ENCODE assay signal across 8 cellular contexts in the genomic region with DNA sequence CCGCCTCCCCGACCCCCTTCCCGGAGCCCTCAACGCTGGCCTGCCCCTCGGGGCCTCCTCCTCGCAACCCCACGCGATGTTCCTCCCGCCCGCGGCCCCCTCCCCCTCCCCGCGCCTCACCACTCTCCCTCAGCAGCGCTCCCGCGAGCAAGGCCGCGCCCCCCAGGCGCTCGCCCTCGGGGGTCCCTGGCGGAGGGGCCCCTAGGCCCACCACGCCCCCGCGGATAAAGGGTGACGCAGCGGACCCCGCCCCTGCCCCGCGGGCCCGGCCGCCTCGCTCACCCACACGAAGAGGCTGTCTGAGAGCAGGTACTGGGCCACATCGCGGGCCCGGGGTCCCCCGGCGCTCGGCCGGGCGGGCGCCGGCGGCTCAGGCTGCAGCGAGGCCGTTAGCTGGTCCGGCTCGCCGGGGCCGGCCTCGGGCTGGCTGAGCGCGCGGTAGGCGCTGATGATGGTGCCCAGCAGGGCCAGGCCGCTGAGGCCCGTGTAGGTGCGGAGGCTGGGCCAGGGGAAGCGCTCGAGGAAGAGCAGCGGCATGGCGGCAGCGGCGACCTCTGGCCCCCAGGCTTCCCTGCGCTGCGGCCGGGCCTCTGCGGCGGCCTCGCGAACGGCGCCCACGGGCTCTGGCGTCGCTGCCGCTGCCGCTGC. TPM values are rescaled to one million over a fixed set of nuclear protein-coding genes. Genes with fewer than 3 reads are reported as not detected.
DNase-seq lines count a peak whose midpoint lies in the region; ATAC-seq, FAIRE-seq and TF ChIP-seq lines count a peak whose summit lies in the region.

No MANE protein-coding gene starts in this region.

- POLR2A ChIA-PET in IMR-90 (lab: Charles Lee; ENCODE audit: unreplicated experiment) = no interaction called here
- POLR2A ChIA-PET in activated CD4-positive, alpha-beta memory T cell treated with anti-CD3 and anti-CD28 coated beads for 36 hours (lab: Charles Lee) = no interaction called here

- no peak overlapping the region for H2BK15ac ChIP-seq in IMR-90 (ENCODE audit: low read depth, low read length)

- H3K4me1 Mint-ChIP-seq in activated CD4-positive, alpha-beta memory T cell treated with anti-CD3 and anti-CD28 coated beads for 36 hours (ENCODE audit: low read depth) = peaks cover 63% of the 10 kb centered on the region
- peaks cover 24% of the 10 kb centered on the region for H3K4me1 Mint-ChIP-seq in endothelial cell (ENCODE audit: unreplicated experiment)

- intact Hi-C loops in IMR-90 (cut with micrococcal nuclease) = loop anchor here (1.0 to 2.0 kb wide), 2 partner anchors 68 to 93 kb away; no protein-coding TSS in a partner anchor
- intact Hi-C loops in activated CD4-positive, alpha-beta memory T cell treated with anti-CD3 and anti-CD28 coated beads for 36 hours (cut with micrococcal nuclease) = loop anchor here (1.0 kb wide), 2 partner anchors 26 to 68 kb away; a partner anchor contains a TSS

- peak overlapping the region; percentile 59 for H2BK5ac ChIP-seq in IMR-90 (ENCODE audit: low read depth, low read length, poor library complexity, severe bottlenecking)

- H3K4me3 ChIP-seq in IMR-90 (ENCODE audit: insufficient read depth, low read depth, low read length) (peak overlapping the region; percentile 93), stomach smooth muscle (ENCODE audit: low read length in 2 of 2) (peak overlapping the region; percentile 79 to 80)

- H3K4me1 ChIP-seq in IMR-90 (ENCODE audit: control insufficient read depth, insufficient read depth, low read length) (peaks cover 11% of the 10 kb centered on the region), stomach smooth muscle (ENCODE audit: control insufficient read depth, insufficient read depth, low read length) (peaks cover 17% of the 10 kb centered on the region)

- H4K20me1 ChIP-seq in IMR-90 (ENCODE audit: insufficient read depth, low read length) = peaks cover 39% of the 10 kb centered on the region

- H4K8ac ChIP-seq in IMR-90 (ENCODE audit: low read depth in 2 of 2, low read length in 2 of 2) = 0 out of 4 replicates have a peak overlapping the region, but pooled peaks of 1 of the 2 experiments have one; percentile 13

- peak overlapping the region; percentile 92 for H2AK9ac ChIP-seq in IMR-90 (replicated peaks; ENCODE audit: low read depth, low read length, poor library complexity)

- BruUV-seq in IMR-90 (replicated peaks; lab: Mats Ljungman, UMichigan) = no TSS peak

- no peak overlapping the region for H2AK5ac ChIP-seq in IMR-90 (ENCODE audit: low read depth, low read length)

- TF ChIP-seq CTCF in IMR-90 (conservative IDR thresholded peaks at IDR 0.05; ENCODE audit: low read depth, low read length) (no peak), endothelial cell (IDR thresholded peaks at IDR 0.05; ENCODE audit: unreplicated experiment) (no peak)

- H3K56ac ChIP-seq in IMR-90 (ENCODE audit: extremely low read depth, insufficient read depth, low read length) = no peak overlapping the region

- no peak; the same call in 1 of the 2 replicates for TF ChIP-seq POLR2A in IMR-90 (IDR thresholded peaks at IDR 0.05; ENCODE audit: low read depth, low read length)

- no peak overlapping the region for H2BK120ac ChIP-seq in IMR-90 (ENCODE audit: low read depth, low read length)

- H3K36me3 ChIP-seq in IMR-90 (ENCODE audit: control insufficient read depth, insufficient read depth, low read length) (peaks cover 4% of the 10 kb centered on the region; the same call in 1 of the 2 replicates), stomach smooth muscle (ENCODE audit: control insufficient read depth in 2 of 2, insufficient read depth in 2 of 2, low read length in 2 of 2) (peaks cover 0 to 3% of the 10 kb centered on the region in 2 donors)

- no peaks in the 10 kb centered on the region for H3K27me3 ChIP-seq in IMR-90 (ENCODE audit: control insufficient read depth, insufficient read depth, low read length)
- H3K27me3 ChIP-seq in stomach smooth muscle (ENCODE audit: control insufficient read depth in 1 of 2, insufficient read depth in 2 of 2, low read length in 2 of 2) = no peaks in the 10 kb centered on the region

- H2BK20ac ChIP-seq in IMR-90 (ENCODE audit: low read depth, low read length) = no peak overlapping the region

- H3K4me2 ChIP-seq in IMR-90 (ENCODE audit: low read depth, low read length) = peak overlapping the region; percentile 54

- H3K4me3 Mint-ChIP-seq in activated CD4-positive, alpha-beta memory T cell treated with anti-CD3 and anti-CD28 coated beads for 36 hours = peak overlapping the region; percentile 89
- peak overlapping the region; percentile 99 for H3K4me3 Mint-ChIP-seq in endothelial cell (ENCODE audit: unreplicated experiment)

- no peaks in the 10 kb centered on the region for H3K36me3 Mint-ChIP-seq in activated CD4-positive, alpha-beta memory T cell treated with anti-CD3 and anti-CD28 coated beads for 36 hours
- peaks cover 3% of the 10 kb centered on the region for H3K36me3 Mint-ChIP-seq in endothelial cell (ENCODE audit: low read depth, unreplicated experiment)

- no peaks in the 10 kb centered on the region for H3K27me3 Mint-ChIP-seq in activated CD4-positive, alpha-beta memory T cell treated with anti-CD3 and anti-CD28 coated beads for 36 hours
- H3K27me3 Mint-ChIP-seq in endothelial cell (ENCODE audit: unreplicated experiment) = no peaks in the 10 kb centered on the region

- no peak overlapping the region for H3K18ac ChIP-seq in IMR-90 (ENCODE audit: low read depth, low read length)

- no peaks in the 10 kb centered on the region for H3K9me3 Mint-ChIP-seq in activated CD4-positive, alpha-beta memory T cell treated with anti-CD3 and anti-CD28 coated beads for 36 hours
- H3K9me3 Mint-ChIP-seq in endothelial cell (ENCODE audit: unreplicated experiment) = no peaks in the 10 kb centered on the region

- H3K9ac ChIP-seq in IMR-90 (ENCODE audit: low read depth, low read length) (peak overlapping the region; percentile 94), stomach smooth muscle (ENCODE audit: low read length in 2 of 2) (peak overlapping the region; percentile 76 to 77)

- TF ChIP-seq RAD21 in IMR-90 (IDR thresholded peaks at IDR 0.05; ENCODE audit: low read length) = no peak

- H3K27ac ChIP-seq in IMR-90 (ENCODE audit: insufficient read depth, low read length) (peak overlapping the region; percentile 84), stomach smooth muscle (ENCODE audit: low read length) (peak overlapping the region; percentile 72)

- CTCF ChIA-PET in IMR-90 (lab: Yijun Ruan, JAX) = no interaction called here
- CTCF ChIA-PET in activated CD4-positive, alpha-beta memory T cell treated with anti-CD3 and anti-CD28 coated beads for 36 hours (lab: Charles Lee) = interaction anchor here (1.5 kb wide), 1 partner anchor 68 kb away, joined by 3 read pairs; no protein-coding TSS in a partner anchor

- DNase-seq in COLO668 (lab: John Stamatoyannopoulos, UW; ENCODE audit: unreplicated experiment) = peak; percentile 29
- no peak for DNase-seq in IMR-90
- DNase-seq in activated CD4-positive, alpha-beta memory T cell treated with anti-CD3 and anti-CD28 coated beads for 36 hours = peak; percentile 45
- no peak for DNase-seq in endothelial cell (ENCODE audit: low spot score)
- DNase-seq in myocyte (ENCODE audit: low read depth) = peak; percentile 25
- no peak for DNase-seq in urothelium cell line (ENCODE audit: low spot score)

- peak overlapping the region; percentile 80 for H2AFZ ChIP-seq in IMR-90 (replicated peaks; ENCODE audit: low read length, poor library complexity)

- peaks cover 15% of the 10 kb centered on the region for H3K9me1 ChIP-seq in IMR-90 (ENCODE audit: insufficient read depth, low read length)

- H3K23ac ChIP-seq in IMR-90 (ENCODE audit: low read depth, low read length) = no peak overlapping the region; the same call in 1 of the 2 replicates

- dilution Hi-C loops in IMR-90 (cut with HindIII; ENCODE audit: low sequenced_read_pairs, unreplicated experiment) = no loop called here

- peak; percentile 33 for ATAC-seq in GM21528 (IDR thresholded peaks at IDR 0.05; ENCODE audit: low FRiP score, unreplicated experiment)
- peak; percentile 62 for ATAC-seq in IMR-90 (ENCODE audit: low read depth)

- H3K14ac ChIP-seq in IMR-90 (replicated peaks; ENCODE audit: low read depth, low read length) = no peak overlapping the region; the same call in 1 of the 2 replicates

- peaks cover 2 to 48% of the 10 kb centered on the region in 2 experiments; a peak in 2 of 4 replicates for H3K79me1 ChIP-seq in IMR-90 (ENCODE audit: low read depth in 1 of 2, low read length in 2 of 2)

- no peak overlapping the region for H4K5ac ChIP-seq in IMR-90 (ENCODE audit: low read depth, low read length)

- peak overlapping the region; percentile 11; the same call in 1 of the 2 replicates for H3K4ac ChIP-seq in IMR-90 (ENCODE audit: low read depth, low read length)

- 0% methylated on average over 32 of the region's 79 CpGs; no CpG with 5 or more reads in 1 of the 2 experiments for WGBS in IMR-90 (ENCODE audit: extremely low coverage in 2 of 2, insufficient read length in 1 of 2), 2 experiments

- in situ Hi-C loops in IMR-90 (cut with MboI; ENCODE audit: low sequenced_read_pairs) = no loop called here

- FAIRE-seq in urothelium cell line (lab: Jason Lieb, UNC) = no peak

- H3K27ac Mint-ChIP-seq in activated CD4-positive, alpha-beta memory T cell treated with anti-CD3 and anti-CD28 coated beads for 36 hours = no peak overlapping the region
- H3K27ac Mint-ChIP-seq in endothelial cell (ENCODE audit: unreplicated experiment) = no peak overlapping the region

- no peak overlapping the region; the same call in 1 of the 2 replicates for H4K91ac ChIP-seq in IMR-90 (ENCODE audit: insufficient read depth, low read depth, low read length)

- H3K9me3 ChIP-seq in IMR-90 (ENCODE audit: control insufficient read depth, insufficient read depth, low read length) (no peaks in the 10 kb centered on the region), stomach smooth muscle (ENCODE audit: control insufficient read depth in 2 of 2, low read length in 2 of 2) (no peaks in the 10 kb centered on the region)

RNA-seq across cellular contexts. Expression of a gene that starts 0.4 kb away (rescaled TPM):
- 215 and 216 TPM in 2 replicates for total RNA-seq in IMR-90 (2012; rRNA removed)
- polyA plus RNA-seq in IMR-90 (2012; rRNA removed) = 60.7 and 74.3 TPM in 2 replicates
- polyA plus RNA-seq in IMR-90 (2012; cell fraction: cytosol; rRNA removed) = 79.2 and 162 TPM in 2 replicates
- polyA plus RNA-seq in IMR-90 (2012; cell fraction: nucleus; rRNA removed; ENCODE audit: low replicate concordance) = 61.8 and 76.4 TPM in 2 replicates
- 10 to 100 TPM; 42.0 to 45.4 TPM for total RNA-seq in activated CD4-positive, alpha-beta memory T cell treated with anti-CD3 and anti-CD28 coated beads for 36 hours
- 90.7 TPM for total RNA-seq in endothelial cell (ENCODE audit: unreplicated experiment)
- total RNA-seq in myocyte = 220 and 233 TPM in 2 replicates
- polyA plus RNA-seq in myocyte (2012) = 124 TPM

RNA-seq across cellular contexts. Expression of a gene that starts 26.2 kb away (rescaled TPM):
- 165 and 166 TPM in 2 replicates for total RNA-seq in IMR-90 (2012; rRNA removed)
- polyA plus RNA-seq in IMR-90 (2012; rRNA removed) = 52.4 and 60.9 TPM in 2 replicates
- 42.7 and 48.8 TPM in 2 replicates for polyA plus RNA-seq in IMR-90 (2012; cell fraction: cytosol; rRNA removed)
- polyA plus RNA-seq in IMR-90 (2012; cell fraction: nucleus; rRNA removed; ENCODE audit: low replicate concordance) = 19.6 and 21.6 TPM in 2 replicates
- total RNA-seq in activated CD4-positive, alpha-beta memory T cell treated with anti-CD3 and anti-CD28 coated beads for 36 hours = 100 to 1,000 TPM; 352 to 361 TPM
- 126 TPM for total RNA-seq in endothelial cell (ENCODE audit: unreplicated experiment)
- 46.5 and 48.6 TPM in 2 replicates for total RNA-seq in myocyte
- 33.2 TPM for polyA plus RNA-seq in myocyte (2012)

RNA-seq across cellular contexts. Expression of a gene that starts 26.4 kb away (rescaled TPM):
- total RNA-seq in IMR-90 (2012; rRNA removed) (102 and 103 TPM in 2 replicates), endothelial cell (ENCODE audit: unreplicated experiment) (24.8 TPM), myocyte (68.9 and 79.0 TPM in 2 replicates)
- 39.2 and 43.5 TPM in 2 replicates for polyA plus RNA-seq in IMR-90 (2012; rRNA removed)
- polyA plus RNA-seq in IMR-90 (2012; cell fraction: cytosol; rRNA removed) = 14.4 and 24.2 TPM in 2 replicates
- 6.6 and 18.8 TPM in 2 replicates for polyA plus RNA-seq in IMR-90 (2012; cell fraction: nucleus; rRNA removed; ENCODE audit: low replicate concordance)
- total RNA-seq in activated CD4-positive, alpha-beta memory T cell treated with anti-CD3 and anti-CD28 coated beads for 36 hours = 10 to 100 TPM; 63.0 to 66.4 TPM
- polyA plus RNA-seq in myocyte (2012) = 42.7 TPM

Comparison
In these comparisons a context has a peak if more than half of its experiments do, and no peak if none do; other contexts are left out.
1. DNase-seq: peak in COLO668 (single experiment), activated CD4-positive, alpha-beta memory T cell treated with anti-CD3 and anti-CD28 coated beads for 36 hours (single experiment) and myocyte (single experiment); none in IMR-90 (single experiment), endothelial cell (single experiment) and urothelium cell line (single experiment).